ENCODE assay signal across 18 cellular contexts in the genomic region with DNA sequence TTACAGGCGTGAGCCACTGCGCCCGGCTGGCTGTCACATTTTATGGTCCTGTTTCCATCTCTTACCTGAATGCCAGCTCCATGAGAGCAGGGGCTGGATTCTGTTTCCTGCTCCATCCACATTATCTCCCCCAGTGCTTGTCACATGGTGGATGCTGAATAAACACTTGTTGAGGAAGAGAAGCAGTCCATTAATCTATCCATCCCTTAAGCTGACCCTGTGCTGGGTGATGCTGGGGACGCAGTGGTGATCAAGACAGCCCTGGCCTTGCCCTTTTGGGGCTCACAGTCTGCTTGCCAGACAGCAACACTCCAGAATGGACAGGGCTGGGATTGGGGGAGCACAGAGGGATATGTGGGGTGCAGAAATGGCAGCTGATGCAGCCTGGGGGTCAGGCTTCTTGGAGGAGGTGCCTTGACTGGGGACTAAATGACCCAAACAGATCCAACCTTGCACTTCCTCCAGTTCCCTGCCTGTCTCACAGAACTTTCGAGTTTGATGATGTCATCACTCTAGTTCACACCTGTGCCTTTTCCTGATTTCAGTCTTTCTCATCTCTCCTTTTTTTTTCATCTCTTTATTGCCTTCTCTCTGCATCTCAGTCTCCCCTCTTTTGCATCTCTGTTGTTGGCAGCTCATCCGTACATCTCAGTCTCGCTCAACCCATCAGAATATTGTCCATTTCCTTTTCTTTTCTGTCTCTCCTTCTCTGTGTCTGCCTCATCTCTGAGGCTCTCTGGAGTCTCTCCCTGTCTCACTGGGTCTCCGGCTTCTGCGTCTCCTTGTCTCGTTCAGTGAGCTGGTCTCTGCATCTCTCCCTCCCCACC. TPM values are rescaled to one million over a fixed set of nuclear protein-coding genes. Genes with fewer than 3 reads are reported as not detected.
A peak's percentile ranks its signal among the peaks of the same experiment; 100 is the strongest.
DNase-seq lines count a peak whose midpoint lies in the region; ATAC-seq and TF ChIP-seq lines count a peak whose summit lies in the region.
"Had no signal": no experiment of that assay in that cellular context is flagged by ENCODE, and none has a peak within 500 bp of the region (broad histone marks: within the 10 kb centered on the region; RNA-seq: fewer than 3 reads in every experiment).

No MANE protein-coding gene starts in this region.

- TF ChIP-seq CTCF in glutamatergic neuron (IDR thresholded peaks at IDR 0.05; ENCODE audit: partially characterized antibody, unreplicated experiment) (no peak), progenitor cell of endocrine pancreas (IDR thresholded peaks at IDR 0.05; ENCODE audit: unreplicated experiment) (no peak)

- H3K27ac Mint-ChIP-seq in glutamatergic neuron (ENCODE audit: unreplicated experiment) (peak overlapping the region; percentile 49), progenitor cell of endocrine pancreas (peak overlapping the region; percentile 92)
- H3K27ac Mint-ChIP-seq: HFFc6 had no signal

- DNase-seq in NCI-H1417 (lab: John Stamatoyannopoulos, UW) = peak in 2 of 3 experiments; percentile 6 to 44
- DNase-seq in NCI-H1417 treated with DMSO at 0.1 percent for 48 hours (lab: John Stamatoyannopoulos, UW) = no peak
- peak; percentile 78 for DNase-seq in NCI-H510A treated with DMSO at 0.1 percent for 48 hours (lab: John Stamatoyannopoulos, UW)
- no peak for DNase-seq in glutamatergic neuron
- no peak for DNase-seq in progenitor cell of endocrine pancreas (ENCODE audit: low spot score, unreplicated experiment)
- DNase-seq in activated T-cell treated with anti-CD3 and anti-CD28 coated beads, Interleukin-2, amount 50 U/mL, for 1 hour = no peak
- no peak for DNase-seq in H4 (ENCODE audit: low spot score)
- DNase-seq: 8988T; activated naive CD4-positive, alpha-beta T cell treated with Interleukin-2 at 50 U/mL for 16 hours; CD8-positive, alpha-beta memory T cell; GDM1; HFFc6; OCI-M1; stimulated activated CD4-positive, alpha-beta T cell treated with anti-CD3 and anti-CD28 coated beads, Interleukin-4, amount 100 ng/mL, for 24 hours had no signal

- H3K4me3 Mint-ChIP-seq in glutamatergic neuron (ENCODE audit: unreplicated experiment) = peak overlapping the region; percentile 11
- peak overlapping the region; percentile 72 for H3K4me3 Mint-ChIP-seq in progenitor cell of endocrine pancreas (ENCODE audit: low read depth)
- H3K4me3 Mint-ChIP-seq: CD8-positive, alpha-beta memory T cell; HFFc6; naive thymus-derived CD8-positive, alpha-beta T cell had no signal

- H3K27me3 Mint-ChIP-seq in glutamatergic neuron (ENCODE audit: unreplicated experiment) = peaks cover 12% of the 10 kb centered on the region
- no peaks in the 10 kb centered on the region for H3K27me3 Mint-ChIP-seq in progenitor cell of endocrine pancreas

- H3K9me3 Mint-ChIP-seq in glutamatergic neuron (ENCODE audit: unreplicated experiment) (peaks cover 12% of the 10 kb centered on the region), progenitor cell of endocrine pancreas (ENCODE audit: low read depth) (no peaks in the 10 kb centered on the region)
- H3K9me3 Mint-ChIP-seq: CD8-positive, alpha-beta memory T cell; HFFc6 had no signal

- peaks cover 19% of the 10 kb centered on the region for H3K4me1 Mint-ChIP-seq in glutamatergic neuron (ENCODE audit: low read depth, unreplicated experiment)
- H3K4me1 Mint-ChIP-seq in progenitor cell of endocrine pancreas (ENCODE audit: low read depth) = peaks cover 50% of the 10 kb centered on the region

- H3K36me3 Mint-ChIP-seq in glutamatergic neuron (ENCODE audit: unreplicated experiment) = no peaks in the 10 kb centered on the region
- H3K36me3 Mint-ChIP-seq in progenitor cell of endocrine pancreas (ENCODE audit: insufficient read depth) = peaks cover 2% of the 10 kb centered on the region
- H3K36me3 Mint-ChIP-seq: naive thymus-derived CD8-positive, alpha-beta T cell had no signal

- ATAC-seq in HG02678 (IDR thresholded peaks at IDR 0.05; ENCODE audit: unreplicated experiment) = no peak
- ATAC-seq: naive thymus-derived CD8-positive, alpha-beta T cell; sciatic nerve had no signal

RNA-seq across cellular contexts. Expression of a gene that starts 4.6 kb away (rescaled TPM):
- 19.2 TPM for total RNA-seq in glutamatergic neuron (ENCODE audit: unreplicated experiment)
- 30.4 and 35.0 TPM in 2 replicates for total RNA-seq in progenitor cell of endocrine pancreas
- total RNA-seq in H4 (2014; rRNA removed; shearing (Covaris generic)) = 8.7 and 13.0 TPM in 2 replicates

RNA-seq across cellular contexts. Expression of a gene that starts 17.2 kb away (rescaled TPM):
- total RNA-seq in glutamatergic neuron (ENCODE audit: unreplicated experiment) = 1.0 TPM
- 23.5 and 25.4 TPM in 2 replicates for total RNA-seq in progenitor cell of endocrine pancreas
- total RNA-seq in H4 (2014; rRNA removed; shearing (Covaris generic)) = 0.31 TPM in 1 of 2 replicates, not detected in the other
- total RNA-seq: HFFc6; naive thymus-derived CD8-positive, alpha-beta T cell; sciatic nerve had no signal

RNA-seq across cellular contexts. Expression of a gene that starts 18.3 kb away (rescaled TPM):
- total RNA-seq in glutamatergic neuron (ENCODE audit: unreplicated experiment) (78.1 TPM), progenitor cell of endocrine pancreas (112 and 114 TPM in 2 replicates)
- total RNA-seq in H4 (2014; rRNA removed; shearing (Covaris generic)) = 13.2 and 17.7 TPM in 2 replicates

RNA-seq across cellular contexts. Expression of a gene that starts 21.1 kb away (rescaled TPM):
- total RNA-seq in glutamatergic neuron (ENCODE audit: unreplicated experiment) (7.1 TPM), progenitor cell of endocrine pancreas (11.1 and 11.8 TPM in 2 replicates)
- 0.52 and 0.78 TPM in 2 replicates for total RNA-seq in H4 (2014; rRNA removed; shearing (Covaris generic))

RNA-seq across cellular contexts. Expression of a gene that starts 33.3 kb away (rescaled TPM):
- not detected for total RNA-seq in glutamatergic neuron (ENCODE audit: unreplicated experiment)
- total RNA-seq in progenitor cell of endocrine pancreas = not detected in 2 replicates
- not detected in 2 replicates for total RNA-seq in H4 (2014; rRNA removed; shearing (Covaris generic))
- total RNA-seq: activated CD8-positive, alpha-beta memory T cell treated with anti-CD3 and anti-CD28 coated beads for 36 hours; CD8-positive, alpha-beta memory T cell; HFFc6; naive thymus-derived CD8-positive, alpha-beta T cell; sciatic nerve had no signal

Comparison
In these comparisons a context has a peak if more than half of its experiments do, and no peak if none do; other contexts are left out.
1. DNase-seq: peak in NCI-H1417 (2 of 3) and NCI-H510A treated with DMSO at 0.1 percent for 48 hours (single experiment); none in NCI-H1417 treated with DMSO at 0.1 percent for 48 hours (single experiment), glutamatergic neuron (single experiment), progenitor cell of endocrine pancreas (single experiment), activated T-cell treated with anti-CD3 and anti-CD28 coated beads, Interleukin-2, amount 50 U/mL, for 1 hour (single experiment) and H4 (single experiment).
2. RNA of a gene that starts 17.2 kb away (total RNA-seq): 23.5 to 25.4 TPM in progenitor cell of endocrine pancreas; 1.0 TPM in glutamatergic neuron (single experiment) and 0.31 TPM in H4; every median in the first group is over 10 times any median in the second.